10 cellular contexts compared by ENCODE assay signal in the genomic region with DNA sequence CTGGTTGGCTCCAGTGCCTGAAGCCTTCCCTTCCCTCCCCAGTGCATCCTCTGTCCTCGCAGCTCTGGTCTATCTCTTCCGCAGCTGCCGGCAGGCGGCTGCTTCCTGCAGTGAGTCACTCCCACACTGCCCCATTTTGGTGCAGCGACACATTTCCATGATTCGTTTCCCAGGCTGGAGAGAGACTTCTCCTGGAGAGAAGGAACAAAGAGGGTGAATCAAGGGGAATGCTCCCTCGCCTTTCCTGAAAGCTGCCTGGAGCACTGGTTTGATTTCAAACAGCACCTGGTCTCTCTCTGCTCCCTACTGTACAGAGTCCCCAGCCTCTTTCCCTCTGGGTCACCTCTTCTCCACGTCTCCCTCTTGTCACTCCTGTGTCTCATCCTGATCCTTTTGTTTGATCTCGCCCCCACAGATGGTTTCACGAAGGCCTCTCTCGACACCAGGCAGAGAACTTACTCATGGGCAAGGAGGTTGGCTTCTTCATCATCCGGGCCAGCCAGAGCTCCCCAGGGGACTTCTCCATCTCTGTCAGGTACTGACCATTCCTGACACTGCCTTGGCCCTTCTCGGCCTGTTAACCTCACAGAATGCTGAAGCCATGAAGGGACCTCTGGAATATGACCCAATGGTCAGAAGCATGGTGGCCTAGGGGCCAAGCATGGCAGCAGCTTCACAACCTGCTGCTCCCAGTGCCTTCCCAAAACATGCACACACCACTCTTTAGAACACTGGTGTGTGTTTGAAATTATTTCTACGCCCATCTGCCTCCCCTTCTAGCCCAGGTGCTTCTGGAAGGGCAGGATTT. TPM values are rescaled to one million over a fixed set of nuclear protein-coding genes. Genes with fewer than 3 reads are reported as not detected.
A peak's percentile ranks its signal among the peaks of the same experiment; 100 is the strongest.
DNase-seq lines count a peak whose midpoint lies in the region; ATAC-seq and TF ChIP-seq lines count a peak whose summit lies in the region.
"Had no signal": no experiment of that assay in that cellular context is flagged by ENCODE, and none has a peak within 500 bp of the region (broad histone marks: within the 10 kb centered on the region; RNA-seq: fewer than 3 reads in every experiment).

A gene (plus strand): TSS at position 758 of the 808 bp plus-strand sequence. CDS start 3,978 bp downstream, outside the sequence.

- no peaks in the 10 kb centered on the region for H3K79me2 ChIP-seq in Karpas-422 (ENCODE audit: low read length)

- H3K27ac ChIP-seq in left lung (peak within 1 kb of the TSS in 1 of 2 donors; percentile 78), Karpas-422 (ENCODE audit: low read length) (no peak within 1 kb of the TSS)
- H3K27ac ChIP-seq: PC-9 had no signal

- H3K9me2 ChIP-seq in Karpas-422 (replicated peaks; ENCODE audit: insufficient read depth, low read length), result no peaks in the 10 kb centered on the region

- ATAC-seq in left lung (peak; percentile 59), GM18519 (IDR thresholded peaks at IDR 0.05; ENCODE audit: low FRiP score, unreplicated experiment) (no peak), GM19463 (IDR thresholded peaks at IDR 0.05; ENCODE audit: unreplicated experiment) (no peak)

- H4K20me1 ChIP-seq in Karpas-422 (ENCODE audit: insufficient read depth, low read depth, low read length), result no peaks in the 10 kb centered on the region

- intact Hi-C loops in left lung (cut with DNase I), result no loop called here

- H3K4me1 ChIP-seq in left lung (peaks cover 0 to 50% of the 10 kb centered on the region in 2 donors), Karpas-422 (ENCODE audit: low read length) (peaks cover 11% of the 10 kb centered on the region)

- H3K9ac ChIP-seq in Karpas-422 (ENCODE audit: low read length), result no peak within 1 kb of the TSS

- DNase-seq in RPMI7951 (ENCODE audit: low read depth) (peak; percentile 88), astrocyte of the hippocampus (ENCODE audit: low read depth, low spot score) (peak; percentile 54), left lung (peak; percentile 39 to 84), Karpas-422 (no peak), germinal center (ENCODE audit: low spot score) (no peak)
- DNase-seq: naive B cell had no signal

- TF ChIP-seq CTCF in GM12872 (IDR thresholded peaks at IDR 0.05; ENCODE audit: insufficient read depth, low read depth, low read length) (0 out of 3 replicates have a peak, but pooled peaks have one; percentile 5), left lung (IDR thresholded peaks at IDR 0.05) (peak in 1 of 2 donors; percentile 31)

- H3K4me3 ChIP-seq in left lung (no peak within 1 kb of the TSS), Karpas-422 (ENCODE audit: low read length) (no peak within 1 kb of the TSS)
- H3K4me3 ChIP-seq: PC-9 had no signal

- H3K36me3 ChIP-seq in left lung (no peaks in the 10 kb centered on the region), Karpas-422 (ENCODE audit: insufficient read depth, low read length) (no peaks in the 10 kb centered on the region)

- H3K27me3 ChIP-seq in left lung, result peaks cover 0 to 37% of the 10 kb centered on the region in 2 donors
- H3K27me3 ChIP-seq in Karpas-422 (ENCODE audit: low read length), result no peaks in the 10 kb centered on the region

- no peaks in the 10 kb centered on the region for H3K9me3 ChIP-seq in left lung
- no peaks in the 10 kb centered on the region for H3K9me3 ChIP-seq in Karpas-422 (ENCODE audit: low read length)

- H2AFZ ChIP-seq in Karpas-422 (ENCODE audit: low read length), result no peak within 1 kb of the TSS
- H2AFZ ChIP-seq: PC-9 had no signal

- H3K4me2 ChIP-seq in Karpas-422 (ENCODE audit: low read depth, low read length, poor library complexity, severe bottlenecking), result no peak within 1 kb of the TSS
- H3K4me2 ChIP-seq: PC-9 had no signal

RNA-seq across cellular contexts. Expression of the gene that starts here (rescaled TPM):
- 0.20 and 0.24 TPM in 2 replicates for total RNA-seq in RPMI7951 (2014; rRNA removed; shearing (Covaris generic))
- total RNA-seq in left lung, result under 1 TPM; 0.17 to 0.42 TPM
- total RNA-seq in Karpas-422 (2014; rRNA removed; shearing (Covaris generic); ENCODE audit: low replicate concordance), result not detected in 2 replicates
- total RNA-seq: PC-9 had no signal

Comparison
In these comparisons a context has a peak if more than half of its experiments do, and no peak if none do; other contexts are left out.
1. Peak in DNase-seq in RPMI7951; RNA of the gene not detected or under 1 TPM.
2. Peak in DNase-seq and ATAC-seq in left lung; RNA of the gene not detected or under 1 TPM.